19 cellular contexts compared by ENCODE assay signal in genomic region chr4:99846891-99847290, GRCh38. TPM values are rescaled to one million over a fixed set of nuclear protein-coding genes. Genes with fewer than 3 reads are reported as not detected.
DNase-seq lines count a peak whose midpoint lies in the region; ATAC-seq, FAIRE-seq and TF ChIP-seq lines count a peak whose summit lies in the region.
"Had no signal": no experiment of that assay in that cellular context is flagged by ENCODE, and none has a peak within 500 bp of the region (broad histone marks: within the 10 kb centered on the region; RNA-seq: fewer than 3 reads in every experiment).

No MANE protein-coding gene starts in this region.

- peak; percentile 50 for DNase-seq in activated CD4-positive, alpha-beta T cell treated with anti-CD3 and anti-CD28 coated beads, Interleukin-2, amount 10 ng/mL, durations not matched to agents 24 days and 14 days
- no peak for DNase-seq in activated CD4-positive, alpha-beta T cell treated with anti-CD3 and anti-CD28 coated beads for 1 hour
- no peak for DNase-seq in GM18507 (ENCODE audit: extremely low spot score, insufficient read length, low read depth)
- DNase-seq in activated B cell treated with CpG ODN at 0.5 μM for 24 hours, result no peak
- no peak for DNase-seq in naive thymus-derived CD8-positive, alpha-beta T cell
- DNase-seq in foreskin fibroblast, result no peak
- DNase-seq: activated effector memory CD4-positive, alpha-beta T cell treated with Interleukin-2 at 50 U/mL for 16 hours; body of pancreas; colonic mucosa; hippocampal formation; mesendoderm; NCI-H187; NK-92 treated with Interleukin-12 subunit alpha and Interleukin-12 subunit beta, amount 100 ng/mL, for 24 hours; stimulated activated CD4-positive, alpha-beta T cell treated with anti-CD3 and anti-CD28 coated beads, Interleukin-12 subunit alpha, Interleukin-12 subunit beta, amount 100 ng/mL, for 4 hours had no signal

- peaks cover under 1% of the 10 kb centered on the region for H3K9me3 Mint-ChIP-seq in activated CD4-positive, alpha-beta T cell treated with anti-CD3 and anti-CD28 coated beads, Interleukin-2, amount 10 ng/mL, durations not matched to agents 24 days and 14 days
- no peaks in the 10 kb centered on the region for H3K9me3 Mint-ChIP-seq in activated B cell treated with CpG ODN at 0.5 μM for 24 hours
- H3K9me3 Mint-ChIP-seq in naive thymus-derived CD8-positive, alpha-beta T cell, result no peaks in the 10 kb centered on the region
- H3K9me3 Mint-ChIP-seq: type B pancreatic cell had no signal

- TF ChIP-seq CTCF in activated B cell treated with CpG ODN at 0.5 μM for 24 hours (IDR thresholded peaks at IDR 0.05) (no peak), foreskin fibroblast (IDR thresholded peaks at IDR 0.05; ENCODE audit: low read depth, low read length) (no peak)

- peak overlapping the region; percentile 69 for H3K4me3 Mint-ChIP-seq in activated CD4-positive, alpha-beta T cell treated with anti-CD3 and anti-CD28 coated beads, Interleukin-2, amount 10 ng/mL, durations not matched to agents 24 days and 14 days
- peak overlapping the region; percentile 70 for H3K4me3 Mint-ChIP-seq in activated B cell treated with CpG ODN at 0.5 μM for 24 hours
- peak overlapping the region in 4 of 10 donors; percentile 8 to 70 (median 21) for H3K4me3 Mint-ChIP-seq in naive thymus-derived CD8-positive, alpha-beta T cell
- H3K4me3 Mint-ChIP-seq: type B pancreatic cell had no signal

- CTCF ChIA-PET in activated B cell treated with CpG ODN at 0.5 μM for 24 hours (lab: Charles Lee), result interaction anchor here (1.2 to 2.1 kb wide), 4 partner anchors 35 to 102 kb away, joined by 3 to 7 read pairs (median 5); no protein-coding TSS in a partner anchor

- intact Hi-C loops in activated CD4-positive, alpha-beta T cell treated with anti-CD3 and anti-CD28 coated beads, Interleukin-2, amount 10 ng/mL, durations not matched to agents 24 days and 14 days (cut with micrococcal nuclease), result loop anchor here (1.0 to 10.0 kb wide), 10 partner anchors 9 to 1362 kb away; partner anchors contain the start of genes DAPP1 and LAMTOR3
- intact Hi-C loops in activated B cell treated with CpG ODN at 0.5 μM for 24 hours (cut with micrococcal nuclease), result loop anchor here (1.0 to 2.0 kb wide), 5 partner anchors 9 to 31 kb away; partner anchors contain the start of gene DAPP1

- H3K4me1 Mint-ChIP-seq in activated CD4-positive, alpha-beta T cell treated with anti-CD3 and anti-CD28 coated beads, Interleukin-2, amount 10 ng/mL, durations not matched to agents 24 days and 14 days, result peaks cover 64% of the 10 kb centered on the region
- H3K4me1 Mint-ChIP-seq in activated B cell treated with CpG ODN at 0.5 μM for 24 hours, result peaks cover 72% of the 10 kb centered on the region
- H3K4me1 Mint-ChIP-seq in naive thymus-derived CD8-positive, alpha-beta T cell, result peaks cover 17 to 49% (median 35%) of the 10 kb centered on the region in 4 donors

- no peaks in the 10 kb centered on the region for H3K27me3 Mint-ChIP-seq in activated CD4-positive, alpha-beta T cell treated with anti-CD3 and anti-CD28 coated beads, Interleukin-2, amount 10 ng/mL, durations not matched to agents 24 days and 14 days
- no peaks in the 10 kb centered on the region for H3K27me3 Mint-ChIP-seq in activated B cell treated with CpG ODN at 0.5 μM for 24 hours
- H3K27me3 Mint-ChIP-seq in naive thymus-derived CD8-positive, alpha-beta T cell, result no peaks in the 10 kb centered on the region
- H3K27me3 Mint-ChIP-seq: type B pancreatic cell had no signal

- no peak overlapping the region for H3K4me3 ChIP-seq in foreskin fibroblast (ENCODE audit: low read depth in 1 of 2, low read length in 2 of 2)
- H3K4me3 ChIP-seq: body of pancreas, colonic mucosa had no signal

- H3K27ac Mint-ChIP-seq in activated CD4-positive, alpha-beta T cell treated with anti-CD3 and anti-CD28 coated beads, Interleukin-2, amount 10 ng/mL, durations not matched to agents 24 days and 14 days, result peak overlapping the region; percentile 92
- peak overlapping the region; percentile 91 for H3K27ac Mint-ChIP-seq in activated B cell treated with CpG ODN at 0.5 μM for 24 hours
- H3K27ac Mint-ChIP-seq in naive thymus-derived CD8-positive, alpha-beta T cell, result peak overlapping the region; percentile 63 to 93 (median 89)
- H3K27ac Mint-ChIP-seq: type B pancreatic cell had no signal

- POLR2A ChIA-PET in activated B cell treated with CpG ODN at 0.5 μM for 24 hours (lab: Charles Lee), result interaction anchor here (0.9 to 4.5 kb wide), 8 partner anchors 9 to 103 kb away, joined by 3 to 75 read pairs (median 6); partner anchors contain the start of genes DAPP1 and H2AZ1
- POLR2A ChIA-PET in naive thymus-derived CD8-positive, alpha-beta T cell (lab: Charles Lee), result interaction anchor here (1.0 to 1.9 kb wide), 3 partner anchors 9 to 47 kb away, joined by 4 to 8 read pairs (median 6); partner anchors contain the start of genes DAPP1 and LAMTOR3

- H3K36me3 Mint-ChIP-seq in activated CD4-positive, alpha-beta T cell treated with anti-CD3 and anti-CD28 coated beads, Interleukin-2, amount 10 ng/mL, durations not matched to agents 24 days and 14 days (ENCODE audit: low read depth), result peaks cover 41% of the 10 kb centered on the region
- peaks cover 68% of the 10 kb centered on the region for H3K36me3 Mint-ChIP-seq in activated B cell treated with CpG ODN at 0.5 μM for 24 hours (ENCODE audit: low read depth)
- peaks cover 0 to 13% (median 13%) of the 10 kb centered on the region in 3 donors for H3K36me3 Mint-ChIP-seq in naive thymus-derived CD8-positive, alpha-beta T cell
- H3K36me3 Mint-ChIP-seq: type B pancreatic cell had no signal

- peak; percentile 24 for FAIRE-seq in GM18507 (lab: Jason Lieb, UNC)
- FAIRE-seq: HepG2 had no signal

- no peak for ATAC-seq in activated B cell treated with CpG ODN at 0.5 μM for 24 hours (ENCODE audit: low read depth)
- ATAC-seq in naive thymus-derived CD8-positive, alpha-beta T cell, result no peak
- no peak for ATAC-seq in HG02571 (IDR thresholded peaks at IDR 0.05; ENCODE audit: unreplicated experiment)
- no peak for ATAC-seq in HG03196 (IDR thresholded peaks at IDR 0.05; ENCODE audit: unreplicated experiment)
- ATAC-seq: body of pancreas, HepG2 had no signal

RNA-seq across cellular contexts. Expression of gene DAPP1, which starts 30.3 kb away (rescaled TPM):
- total RNA-seq in activated CD4-positive, alpha-beta T cell treated with anti-CD3 and anti-CD28 coated beads, Interleukin-2, amount 10 ng/mL, durations not matched to agents 24 days and 14 days, result 28.4 and 29.5 TPM in 2 replicates
- total RNA-seq in activated B cell treated with CpG ODN at 0.5 μM for 24 hours, result 137 and 144 TPM in 2 replicates
- total RNA-seq in naive thymus-derived CD8-positive, alpha-beta T cell, result 10 to 100 TPM; 11.2 to 12.1 TPM
- 10 to 100 TPM in 2 of 3 donors, 1 to 10 TPM in 1; 8.6 to 17.0 (median 12.2) TPM for polyA plus RNA-seq in naive thymus-derived CD8-positive, alpha-beta T cell
- total RNA-seq: A673, HepG2 had no signal
- polyA plus RNA-seq: HepG2 had no signal

RNA-seq across cellular contexts. Expression of gene LAMTOR3, which starts 47.3 kb away (rescaled TPM):
- total RNA-seq in activated CD4-positive, alpha-beta T cell treated with anti-CD3 and anti-CD28 coated beads, Interleukin-2, amount 10 ng/mL, durations not matched to agents 24 days and 14 days, result 28.0 and 32.8 TPM in 2 replicates
- 21.9 and 23.8 TPM in 2 replicates for total RNA-seq in activated B cell treated with CpG ODN at 0.5 μM for 24 hours
- total RNA-seq in naive thymus-derived CD8-positive, alpha-beta T cell, result 10 to 100 TPM; 24.9 to 27.8 TPM
- polyA plus RNA-seq in naive thymus-derived CD8-positive, alpha-beta T cell, result 10 to 100 TPM; 29.0 to 35.6 (median 29.7) TPM
